ENCODE assay signal across 13 cellular contexts in the genomic region with DNA sequence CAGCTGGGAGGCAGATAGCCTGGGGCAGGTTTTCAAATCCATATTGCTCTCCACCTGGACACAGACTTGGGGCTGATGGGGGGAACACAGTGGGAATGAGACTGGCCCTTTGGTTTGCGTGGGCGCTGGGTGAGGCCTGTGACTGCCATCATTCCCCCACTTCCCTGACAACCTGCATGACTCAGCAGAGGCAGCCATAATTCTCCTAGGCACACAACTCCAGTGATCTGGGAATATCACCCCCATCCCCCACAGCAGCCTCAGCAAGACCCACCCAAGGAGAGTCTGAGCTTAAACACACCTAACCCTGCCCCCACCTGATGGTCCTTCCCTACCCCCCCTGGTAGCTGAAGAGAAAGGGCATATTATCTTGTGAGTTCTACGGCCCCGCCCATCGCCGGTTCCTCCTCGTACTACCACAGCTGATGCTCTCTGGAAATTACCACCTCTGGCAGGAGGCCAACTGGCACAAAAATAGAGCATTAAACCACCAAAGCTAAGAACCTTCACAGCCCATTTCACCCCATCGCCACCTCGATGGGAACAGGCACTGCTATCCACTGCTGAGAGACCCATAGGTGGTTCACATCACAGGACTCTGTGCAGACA.
DNase-seq lines count a peak whose midpoint lies in the region; ATAC-seq, FAIRE-seq and TF ChIP-seq lines count a peak whose summit lies in the region.
"Had no signal": no experiment of that assay in that cellular context is flagged by ENCODE, and none has a peak within 500 bp of the region (broad histone marks: within the 10 kb centered on the region; RNA-seq: fewer than 3 reads in every experiment).

No MANE protein-coding gene starts in this region.

- TF ChIP-seq POLR2A in lower leg skin (IDR thresholded peaks at IDR 0.05) (no peak), GM12891 (IDR thresholded peaks at IDR 0.05; ENCODE audit: low read depth, low read length) (no peak), uterus (IDR thresholded peaks at IDR 0.05) (no peak)

- H3K4me1 ChIP-seq in BLaER1 (peaks cover 8% of the 10 kb centered on the region), uterus (no peaks in the 10 kb centered on the region)

- H3K9me3 ChIP-seq in BLaER1 (no peaks in the 10 kb centered on the region), uterus (no peaks in the 10 kb centered on the region)

- 63 to 75% methylated on average over 9 of the region's 9 CpGs for WGBS in lower leg skin, 2 donors

- no peak overlapping the region for H3K9ac ChIP-seq in BLaER1

- peak; percentile 45 for ATAC-seq in GM19351 (IDR thresholded peaks at IDR 0.05; ENCODE audit: unreplicated experiment)
- ATAC-seq in left cardiac atrium, result no peak
- ATAC-seq: activated CD4-positive, alpha-beta T cell treated with anti-CD3 and anti-CD28 coated beads for 36 hours; Panc1 had no signal

- peak overlapping the region; percentile 37 for H3K4me2 ChIP-seq in BLaER1

- DNase-seq in NCI-H2227 treated with DMSO at 0.1 percent for 48 hours (lab: John Stamatoyannopoulos, UW), result peak; percentile 12
- no peak for DNase-seq in bronchial epithelial cell (ENCODE audit: low read depth)
- no peak for DNase-seq in lower leg skin (ENCODE audit: low spot score in 2 of 2)
- DNase-seq in left cardiac atrium, result no peak
- no peak for DNase-seq in GM12891 (ENCODE audit: insufficient read length, low spot score)
- DNase-seq in uterus, result no peak
- DNase-seq: activated CD4-positive, alpha-beta T cell treated with anti-CD3 and anti-CD28 coated beads for 36 hours; DND-41; kidney glomerular epithelial cell; NCI-H1048 had no signal

- H3K27me3 ChIP-seq in BLaER1 (no peaks in the 10 kb centered on the region), bronchial epithelial cell (ENCODE audit: control insufficient read depth, insufficient read depth, low read length) (no peaks in the 10 kb centered on the region), uterus (no peaks in the 10 kb centered on the region)

- H3K4me3 ChIP-seq in BLaER1 (no peak overlapping the region), bronchial epithelial cell (ENCODE audit: low read depth, low read length) (no peak overlapping the region), lower leg skin (ENCODE audit: low read depth, poor library complexity, severe bottlenecking) (no peak overlapping the region), uterus (no peak overlapping the region)

- FAIRE-seq in bronchial epithelial cell (lab: Jason Lieb, UNC) (peak; percentile 13), GM12891 (lab: Jason Lieb, UNC) (no peak)

- intact Hi-C loops in lower leg skin (cut with DNase I; ENCODE audit: low total_unique reads) (no loop called here), left cardiac atrium (cut with DNase I) (no loop called here), uterus (cut with DNase I; ENCODE audit: low total_unique reads) (no loop called here)

- H3K27ac ChIP-seq in BLaER1 (no peak overlapping the region), uterus (no peak overlapping the region)

- H3K36me3 ChIP-seq in BLaER1 (no peaks in the 10 kb centered on the region), bronchial epithelial cell (ENCODE audit: control insufficient read depth, insufficient read depth, low read length) (no peaks in the 10 kb centered on the region), uterus (no peaks in the 10 kb centered on the region)

- TF ChIP-seq CTCF in bronchial epithelial cell (IDR thresholded peaks at IDR 0.05; ENCODE audit: insufficient read depth, low read length, severe bottlenecking) (no peak), lower leg skin (IDR thresholded peaks at IDR 0.05) (no peak), uterus (IDR thresholded peaks at IDR 0.05) (no peak)

- no peaks in the 10 kb centered on the region for H4K20me1 ChIP-seq in BLaER1

TF ChIP-seq in GM12891, 5 proteins besides CTCF, POLR2A, EP300 and RAD21:
- TF ChIP-seq PAX5 (IDR thresholded peaks at IDR 0.05; ENCODE audit: insufficient read depth, low read length, severe bottlenecking), result no peak
- TF ChIP-seq SPI1 (IDR thresholded peaks at IDR 0.05; ENCODE audit: low read depth, low read length), result no peak
- TF ChIP-seq POLR2AphosphoS5 (IDR thresholded peaks at IDR 0.05; ENCODE audit: low read depth, low read length), result no peak
- TF ChIP-seq POU2F2 (IDR thresholded peaks at IDR 0.05; ENCODE audit: low read depth, low read length), result no peak
- TF ChIP-seq TAF1 (IDR thresholded peaks at IDR 0.05; ENCODE audit: low read depth, low read length), result no peak
